In genomic region chr13:21055016-21055415, GRCh38 we compare ENCODE assay signal across 1 cellular context.
TF ChIP-seq lines count a peak whose summit lies in the region.

No MANE protein-coding gene starts in this region.

TF ChIP-seq in endothelial cell of umbilical vein, 7 proteins besides CTCF, POLR2A, EP300 and RAD21:
- TF ChIP-seq MYC (IDR thresholded peaks at IDR 0.05; ENCODE audit: low read depth, low read length) (no peak), POLR2AphosphoS5 (IDR thresholded peaks at IDR 0.05; ENCODE audit: insufficient read depth, low read depth, low read length) (no peak), EZH2 (IDR thresholded peaks at IDR 0.05; ENCODE audit: borderline replicate concordance, low read depth, low read length, severe bottlenecking) (no peak), MAX (IDR thresholded peaks at IDR 0.05; ENCODE audit: insufficient read depth, insufficient read length) (no peak), GATA2 (IDR thresholded peaks at IDR 0.05; ENCODE audit: insufficient read depth, insufficient read length, low read depth, low read length) (no peak), FOS (IDR thresholded peaks at IDR 0.05; ENCODE audit: borderline replicate concordance, insufficient read depth, low read length) (no peak), JUN (IDR thresholded peaks at IDR 0.05; ENCODE audit: borderline replicate concordance, insufficient read depth, insufficient read length, low read depth) (no peak)
